In genomic region chr6:41785689-41786450, GRCh38 we compare ENCODE assay signal across 8 cellular contexts. TPM values are rescaled to one million over a fixed set of nuclear protein-coding genes. Genes with fewer than 3 reads are reported as not detected.
A peak's percentile ranks its signal among the peaks of the same experiment; 100 is the strongest.
DNase-seq lines count a peak whose midpoint lies in the region; ATAC-seq and TF ChIP-seq lines count a peak whose summit lies in the region.

No MANE protein-coding gene starts in this region.

- peak; percentile 1 for ATAC-seq in left lobe of liver
- no peak for ATAC-seq in GM19035 (IDR thresholded peaks at IDR 0.05; ENCODE audit: unreplicated experiment)

- peaks cover 15% of the 10 kb centered on the region for H3K36me3 ChIP-seq in mammary epithelial cell (ENCODE audit: insufficient read depth, low read length)
- no peaks in the 10 kb centered on the region for H3K36me3 ChIP-seq in thymus (ENCODE audit: control insufficient read depth, insufficient read depth)

- no peaks in the 10 kb centered on the region for H3K27me3 Mint-ChIP-seq in IgD-negative memory B cell

- peak overlapping the region; percentile 88 for H2AFZ ChIP-seq in mammary epithelial cell (ENCODE audit: low read depth, low read length)

- no peak overlapping the region for H3K9ac ChIP-seq in mammary epithelial cell (ENCODE audit: insufficient read depth, low read length)

- H3K4me1 ChIP-seq in mammary epithelial cell (ENCODE audit: insufficient read depth, low read length) (peaks cover 30% of the 10 kb centered on the region), thymus (ENCODE audit: control insufficient read depth, insufficient read depth, low read length) (peaks cover 14% of the 10 kb centered on the region)

- dilution Hi-C loops in mammary epithelial cell (cut with HindIII; ENCODE audit: low sequenced_read_pairs), result loop anchor here (5.0 kb wide), 2 partner anchors 69 to 261 kb away; no protein-coding TSS in a partner anchor

- H3K27ac ChIP-seq in mammary epithelial cell (ENCODE audit: insufficient read depth, low read depth, low read length), result no peak overlapping the region
- H3K27ac ChIP-seq in thymus (ENCODE audit: low read depth), result no peak overlapping the region

- no TSS peak for BruUV-seq in mammary epithelial cell (replicated peaks; lab: Mats Ljungman, UMichigan)

- in situ Hi-C loops in mammary epithelial cell (cut with MboI; ENCODE audit: low sequenced_read_pairs in 2 of 2), result loop anchor here (5.0 to 25.0 kb wide), 3 partner anchors 259 to 426 kb away; partner anchors contain the start of gene MRPS10 (in 1 of the 2)

- intact Hi-C loops in mammary epithelial cell (cut with micrococcal nuclease), result loop anchor here (1.0 to 10.0 kb wide), 3 partner anchors 51 to 779 kb away; partner anchors contain the start of genes MRPS10, TFEB and UBR2

- peak overlapping the region; percentile 94 to 99 (median 96) for H3K4me3 Mint-ChIP-seq in IgD-negative memory B cell

- WGBS in mammary epithelial cell (ENCODE audit: low coverage, missing lambda C conversion rate), result 12% methylated on average over 22 of the region's 29 CpGs
- WGBS in thymus, result 51% methylated on average over 29 of the region's 29 CpGs

- H3K79me2 ChIP-seq in mammary epithelial cell (ENCODE audit: insufficient read depth, low read length), result peaks cover 26% of the 10 kb centered on the region

- CTCF ChIA-PET in mammary epithelial cell (lab: Charles Lee; ENCODE audit: low non-redundant PET), result interaction anchor here (0.6 to 0.9 kb wide), 3 partner anchors 250 to 441 kb away, joined by 3 to 5 read pairs (median 4); no protein-coding TSS in a partner anchor

- H4K20me1 ChIP-seq in mammary epithelial cell (ENCODE audit: insufficient read depth, low read length), result no peaks in the 10 kb centered on the region

- peaks cover 21 to 25% (median 23%) of the 10 kb centered on the region in 3 donors for H3K4me1 Mint-ChIP-seq in IgD-negative memory B cell

- H3K27ac Mint-ChIP-seq in IgD-negative memory B cell, result peak overlapping the region in 1 of 3 donors; percentile 97

- peak; percentile 43 for DNase-seq in EL
- DNase-seq in mammary epithelial cell, result no peak
- DNase-seq in left lobe of liver (ENCODE audit: low spot score), result no peak
- DNase-seq in SIG-M5 (lab: John Stamatoyannopoulos, UW), result no peak
- no peak for DNase-seq in NCI-H128 (lab: John Stamatoyannopoulos, UW; ENCODE audit: unreplicated experiment)

- H3K27me3 ChIP-seq in mammary epithelial cell (ENCODE audit: insufficient read depth, low read length), result no peaks in the 10 kb centered on the region
- H3K27me3 ChIP-seq in thymus (ENCODE audit: control insufficient read depth, insufficient read depth), result peaks cover 8% of the 10 kb centered on the region

- H3K4me3 ChIP-seq in mammary epithelial cell (replicated peaks in 1 of 3; ENCODE audit: insufficient read depth in 1 of 3, low read depth in 2 of 3, low read length in 3 of 3) (peak overlapping the region in 2 of 3 experiments; percentile 63 to 98), thymus (ENCODE audit: low read length) (peak overlapping the region; percentile 92)

- H3K9me3 Mint-ChIP-seq in IgD-negative memory B cell, result no peaks in the 10 kb centered on the region

- H3K4me2 ChIP-seq in mammary epithelial cell (ENCODE audit: insufficient read depth, low read depth, low read length), result peak overlapping the region; percentile 99

- H3K9me3 ChIP-seq in mammary epithelial cell (replicated peaks; ENCODE audit: insufficient read depth, low read length) (no peaks in the 10 kb centered on the region), thymus (ENCODE audit: control insufficient read depth) (no peaks in the 10 kb centered on the region)

- no peak for TF ChIP-seq CTCF in mammary epithelial cell (conservative IDR thresholded peaks at IDR 0.05 in 1 of 2, IDR thresholded peaks at IDR 0.05 in 1 of 2; ENCODE audit: extremely low read depth in 1 of 2, insufficient read depth in 1 of 2, low read depth in 1 of 2, low read length in 2 of 2)

- H3K36me3 Mint-ChIP-seq in IgD-negative memory B cell, result no peaks in the 10 kb centered on the region

RNA-seq across cellular contexts. Expression of gene TOMM6, which starts 1.6 kb away (rescaled TPM):
- polyA plus RNA-seq in IgD-negative memory B cell, result 387 TPM
- total RNA-seq in mammary epithelial cell, result 100 to 1,000 TPM in 1 of 2 donors, 10 to 100 TPM in 1; 59.7 to 175 TPM
- 485 TPM for polyA plus RNA-seq in mammary epithelial cell
- polyA minus RNA-seq in mammary epithelial cell, result 153 TPM
- total RNA-seq in left lobe of liver, result 72.3 TPM
- polyA plus RNA-seq in thymus, result 347 TPM

RNA-seq across cellular contexts. Expression of gene PRICKLE4, which starts 5.3 kb away (rescaled TPM):
- polyA plus RNA-seq in IgD-negative memory B cell, result not detected
- total RNA-seq in mammary epithelial cell, result 1 to 10 TPM; 1.5 to 1.7 TPM
- polyA plus RNA-seq in mammary epithelial cell, result 0.25 TPM
- polyA minus RNA-seq in mammary epithelial cell, result not detected
- total RNA-seq in left lobe of liver, result 7.3 TPM
- 1.4 TPM for polyA plus RNA-seq in thymus

RNA-seq across cellular contexts. Expression of gene FRS3, which starts 6.2 kb away (rescaled TPM):
- 2.9 TPM for polyA plus RNA-seq in IgD-negative memory B cell
- total RNA-seq in mammary epithelial cell, result 1 to 10 TPM; 1.3 to 4.8 TPM
- 2.2 TPM for polyA plus RNA-seq in mammary epithelial cell
- polyA minus RNA-seq in mammary epithelial cell, result not detected
- 4.4 TPM for total RNA-seq in left lobe of liver
- 5.0 TPM for polyA plus RNA-seq in thymus

RNA-seq across cellular contexts. Expression of gene PGC, which starts 38.7 kb away (rescaled TPM):
- polyA plus RNA-seq in IgD-negative memory B cell, result not detected
- not detected for total RNA-seq in mammary epithelial cell
- not detected for polyA plus RNA-seq in mammary epithelial cell
- not detected for polyA minus RNA-seq in mammary epithelial cell
- 0.63 TPM for total RNA-seq in left lobe of liver
- polyA plus RNA-seq in thymus, result 0.73 TPM

RNA-seq across cellular contexts. Expression of gene TFEB, which starts 50.5 kb away (rescaled TPM):
- polyA plus RNA-seq in IgD-negative memory B cell (196 TPM), mammary epithelial cell (10.9 TPM), thymus (22.8 TPM)
- total RNA-seq in mammary epithelial cell (10 to 100 TPM; 25.9 to 29.0 TPM), left lobe of liver (8.9 TPM)
- polyA minus RNA-seq in mammary epithelial cell, result 10.8 TPM
